In the genomic region with DNA sequence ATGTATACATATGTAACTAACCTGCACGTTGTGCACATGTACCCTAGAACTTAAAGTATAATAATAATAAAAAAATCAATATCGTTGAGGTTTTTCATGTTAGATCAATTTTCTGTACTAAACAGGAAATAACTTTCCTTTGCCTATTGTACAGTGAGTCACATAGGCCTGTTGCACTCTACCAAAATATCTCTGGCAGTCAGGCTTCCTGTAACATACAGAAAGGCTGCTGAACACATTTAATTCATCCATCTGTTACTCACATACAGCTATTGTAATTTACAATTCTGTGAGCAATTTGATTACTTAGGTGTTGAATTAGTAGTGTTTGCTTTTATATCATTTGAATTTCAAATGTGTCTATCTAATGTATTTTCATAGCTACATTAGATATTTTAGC, we compare ENCODE assay signal across 24 cellular contexts.
A peak's percentile ranks its signal among the peaks of the same experiment; 100 is the strongest.
DNase-seq lines count a peak whose midpoint lies in the region; ATAC-seq, FAIRE-seq and TF ChIP-seq lines count a peak whose summit lies in the region.
"Had no signal": no experiment of that assay in that cellular context is flagged by ENCODE, and none has a peak within 500 bp of the region (broad histone marks: within the 10 kb centered on the region; RNA-seq: fewer than 3 reads in every experiment).

No MANE protein-coding gene starts in this region.

- H3K27ac ChIP-seq in tibial artery: no peak overlapping the region
- H3K27ac ChIP-seq: KMS-11 had no signal

- H3K4me3 ChIP-seq in MG63: no peak overlapping the region
- H3K4me3 ChIP-seq in bronchial epithelial cell (ENCODE audit: low read depth, low read length): no peak overlapping the region
- no peak overlapping the region for H3K4me3 ChIP-seq in tibial artery
- H3K4me3 ChIP-seq: GM23338, HAP-1 had no signal

- DNase-seq in ELR (ENCODE audit: low read depth) (peak; percentile 32), MG63 (peak; percentile 8), bronchial epithelial cell (ENCODE audit: low read depth) (peak; percentile 36), non-pigmented ciliary epithelial cell (ENCODE audit: low read depth) (peak; percentile 4), tibial artery (no peak)
- DNase-seq: COR-L47, DND-41, IMR-90, NCI-H1436, NCI-H1930, NCI-H2227 treated with DMSO at 0.1 percent for 48 hours, NCI-H510A, NCI-H748 treated with DMSO at 0.1 percent for 48 hours, SIG-M5, T-cell had no signal

- H3K27me3 ChIP-seq in MG63 (no peaks in the 10 kb centered on the region), bronchial epithelial cell (ENCODE audit: control insufficient read depth, insufficient read depth, low read length) (no peaks in the 10 kb centered on the region), tibial artery (no peaks in the 10 kb centered on the region)

- H3K36me3 ChIP-seq in MG63 (no peaks in the 10 kb centered on the region), bronchial epithelial cell (ENCODE audit: control insufficient read depth, insufficient read depth, low read length) (no peaks in the 10 kb centered on the region), tibial artery (no peaks in the 10 kb centered on the region)
- H3K36me3 ChIP-seq: HAP-1 had no signal

- TF ChIP-seq CTCF in bronchial epithelial cell (IDR thresholded peaks at IDR 0.05; ENCODE audit: insufficient read depth, low read length, severe bottlenecking) (no peak), tibial artery (IDR thresholded peaks at IDR 0.05) (no peak)

- FAIRE-seq in bronchial epithelial cell (lab: Jason Lieb, UNC): no peak
- FAIRE-seq: A204.1, GM12891 had no signal

- no peaks in the 10 kb centered on the region for H3K4me1 ChIP-seq in tibial artery
- H3K4me1 ChIP-seq: HAP-1 had no signal

- intact Hi-C loops in tibial artery (cut with DNase I; ENCODE audit: low total_unique reads): no loop called here

- no peak for ATAC-seq in GM21529 (IDR thresholded peaks at IDR 0.05; ENCODE audit: unreplicated experiment)
- no peak for ATAC-seq in GM18907 (IDR thresholded peaks at IDR 0.05; ENCODE audit: unreplicated experiment)
- ATAC-seq: GM23338, Panc1, SK-N-SH treated with all-trans-retinoic acid at 6 μM for 48 hours had no signal

- no peaks in the 10 kb centered on the region for H3K9me3 ChIP-seq in MG63
- H3K9me3 ChIP-seq in tibial artery: no peaks in the 10 kb centered on the region
- H3K9me3 ChIP-seq: HAP-1 had no signal

Comparison
In these comparisons a context has a peak if more than half of its experiments do, and no peak if none do; other contexts are left out.
1. DNase-seq: peak in ELR (single experiment), MG63 (single experiment), bronchial epithelial cell (single experiment) and non-pigmented ciliary epithelial cell (single experiment); none in tibial artery (0 of 2).